Comparison of ENCODE assay signal across 10 cellular contexts in genomic region chr4:118086334-118086733, GRCh38. TPM values are rescaled to one million over a fixed set of nuclear protein-coding genes. Genes with fewer than 3 reads are reported as not detected.
A peak's percentile ranks its signal among the peaks of the same experiment; 100 is the strongest.
DNase-seq lines count a peak whose midpoint lies in the region; ATAC-seq and TF ChIP-seq lines count a peak whose summit lies in the region.
"Had no signal": no experiment of that assay in that cellular context is flagged by ENCODE, and none has a peak within 500 bp of the region (broad histone marks: within the 10 kb centered on the region; RNA-seq: fewer than 3 reads in every experiment).

No MANE protein-coding gene starts in this region.

- H3K36me3 ChIP-seq in body of pancreas (replicated peaks in 1 of 2; ENCODE audit: insufficient read depth in 1 of 2, low read depth in 2 of 2): no peaks in the 10 kb centered on the region

- TF ChIP-seq CTCF in body of pancreas (IDR thresholded peaks at IDR 0.05): no peak

- H3K4me3 ChIP-seq in body of pancreas: no peak overlapping the region

- no peaks in the 10 kb centered on the region for H3K27me3 Mint-ChIP-seq in activated T-cell treated with anti-CD3 and anti-CD28 coated beads, Interleukin-2, amount 50 U/mL, for 72 hours (ENCODE audit: low read depth)

- TF ChIP-seq POLR2A in body of pancreas (IDR thresholded peaks at IDR 0.05): no peak

- WGBS in body of pancreas, 2 donors: 49 to 67% methylated on average over 2 of the region's 2 CpGs

- H3K4me1 ChIP-seq in body of pancreas: no peaks in the 10 kb centered on the region

- no peak overlapping the region for H3K27ac Mint-ChIP-seq in activated T-cell treated with anti-CD3 and anti-CD28 coated beads, Interleukin-2, amount 50 U/mL, for 72 hours
- H3K27ac Mint-ChIP-seq: nephron had no signal

- intact Hi-C loops in body of pancreas (cut with DNase I): no loop called here

- no peak overlapping the region for H3K27ac ChIP-seq in body of pancreas

- peaks cover 14% of the 10 kb centered on the region for H3K4me1 Mint-ChIP-seq in activated T-cell treated with anti-CD3 and anti-CD28 coated beads, Interleukin-2, amount 50 U/mL, for 72 hours (ENCODE audit: low read depth)
- H3K4me1 Mint-ChIP-seq: nephron had no signal

- peak overlapping the region in 1 of 2 donors; percentile 20 for H3K4me3 Mint-ChIP-seq in activated T-cell treated with anti-CD3 and anti-CD28 coated beads, Interleukin-2, amount 50 U/mL, for 72 hours
- H3K4me3 Mint-ChIP-seq: nephron had no signal

- no peaks in the 10 kb centered on the region for H3K9me3 ChIP-seq in body of pancreas

- peak; percentile 55 to 81 for ATAC-seq in activated T-cell treated with anti-CD3 and anti-CD28 coated beads, Interleukin-2, amount 50 U/mL, for 72 hours (replicated peaks in 1 of 2)
- no peak for ATAC-seq in body of pancreas
- ATAC-seq: Right ventricle myocardium inferior had no signal

- H3K9me3 Mint-ChIP-seq in activated T-cell treated with anti-CD3 and anti-CD28 coated beads, Interleukin-2, amount 50 U/mL, for 72 hours: no peaks in the 10 kb centered on the region
- H3K9me3 Mint-ChIP-seq: nephron had no signal

- H3K27me3 ChIP-seq in body of pancreas: no peaks in the 10 kb centered on the region

- H3K36me3 Mint-ChIP-seq in activated T-cell treated with anti-CD3 and anti-CD28 coated beads, Interleukin-2, amount 50 U/mL, for 72 hours (ENCODE audit: insufficient read depth in 2 of 2): no peaks in the 10 kb centered on the region

- DNase-seq in activated T-cell treated with anti-CD3 and anti-CD28 coated beads, Interleukin-2, amount 50 U/mL, for 72 hours: peak in 1 of 2 donors; percentile 26
- DNase-seq in activated T-cell treated with anti-CD3 and anti-CD28 coated beads for 4 hours (no peak), NCI-H69 (lab: John Stamatoyannopoulos, UW) (peak; percentile 62), fibroblast of gingiva (ENCODE audit: low read depth) (peak; percentile 42), NCI-H1105 treated with DMSO at 0.1 percent for 48 hours (lab: John Stamatoyannopoulos, UW) (no peak), body of pancreas (no peak)
- peak; percentile 16 for DNase-seq in stimulated activated CD4-positive, alpha-beta T cell treated with anti-CD3 and anti-CD28 coated beads, Interleukin-4, amount 100 ng/mL, for 1 hour
- DNase-seq in activated CD4-positive, CD25-positive, alpha-beta regulatory T cell treated with anti-CD3 and anti-CD28 coated beads, Interleukin-2, amount 50 U/mL, for 72 hours: no peak

RNA-seq across cellular contexts. Expression of gene NDST3, which starts 52.0 kb away (rescaled TPM):
- total RNA-seq in activated T-cell treated with anti-CD3 and anti-CD28 coated beads, Interleukin-2, amount 50 U/mL, for 72 hours: not detected
- total RNA-seq in body of pancreas: not detected
- total RNA-seq: Right ventricle myocardium inferior had no signal

Comparison
In these comparisons a context has a peak if more than half of its experiments do, and no peak if none do; other contexts are left out.
1. DNase-seq: peak in NCI-H69 (single experiment), fibroblast of gingiva (single experiment) and stimulated activated CD4-positive, alpha-beta T cell treated with anti-CD3 and anti-CD28 coated beads, Interleukin-4, amount 100 ng/mL, for 1 hour (single experiment); none in activated T-cell treated with anti-CD3 and anti-CD28 coated beads for 4 hours (single experiment), NCI-H1105 treated with DMSO at 0.1 percent for 48 hours (single experiment), activated CD4-positive, CD25-positive, alpha-beta regulatory T cell treated with anti-CD3 and anti-CD28 coated beads, Interleukin-2, amount 50 U/mL, for 72 hours (single experiment) and body of pancreas (0 of 4).